Comparison of ENCODE assay signal across 27 cellular contexts in the genomic region with DNA sequence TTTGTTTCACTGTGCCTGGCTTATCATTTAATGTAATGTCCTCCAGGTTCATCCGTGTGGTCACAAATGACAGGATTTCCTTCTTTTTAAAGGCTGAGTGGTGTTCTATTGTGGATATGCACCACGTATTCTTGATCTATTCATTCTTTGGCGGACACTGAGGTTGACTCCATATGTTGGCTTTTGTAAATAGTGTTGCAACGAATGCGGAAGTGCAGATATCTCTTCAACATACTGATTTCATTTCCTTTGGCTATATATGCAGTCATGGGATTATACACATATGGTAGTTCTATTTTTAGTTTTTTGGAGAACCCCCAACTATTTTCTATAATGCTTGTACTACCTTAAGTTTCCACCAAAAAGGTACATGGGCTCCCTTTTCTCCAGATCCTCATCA. TPM values are rescaled to one million over a fixed set of nuclear protein-coding genes. Genes with fewer than 3 reads are reported as not detected.
"Had no signal": no experiment of that assay in that cellular context is flagged by ENCODE, and none has a peak within 500 bp of the region (broad histone marks: within the 10 kb centered on the region; RNA-seq: fewer than 3 reads in every experiment).

No MANE protein-coding gene starts in this region.

- ATAC-seq: activated CD8-positive, alpha-beta T cell treated with anti-CD3 and anti-CD28 coated beads for 36 hours; activated naive CD8-positive, alpha-beta T cell treated with anti-CD3 and anti-CD28 coated beads, Interleukin-2, amount 50 U/mL, for 24 hours; gastrocnemius medialis; heart left ventricle; left lung; natural killer cell treated with Interleukin-12 subunit alpha and Interleukin-12 subunit beta and Interleukin-15 and Interleukin-18, amount 100 ng/mL, for 72 hours; right lobe of liver; stimulated activated naive CD8-positive, alpha-beta T cell treated with anti-CD3 and anti-CD28 coated beads, Interleukin-15, amount 100 ng/mL, for 72 hours had no signal

- H3K27ac ChIP-seq: dorsolateral prefrontal cortex, gastrocnemius medialis, heart left ventricle, left lung, neutrophil, parathyroid adenoma, right lobe of liver, testis had no signal

- H3K4me3 ChIP-seq: dorsolateral prefrontal cortex, gastrocnemius medialis, heart left ventricle, left lung, right lobe of liver, testis had no signal

- DNase-seq: activated CD4-positive, alpha-beta T cell treated with anti-CD3 and anti-CD28 coated beads, Interleukin-2, amount 10 ng/mL, durations not matched to agents 24 days and 14 days; activated CD8-positive, alpha-beta T cell treated with anti-CD3 and anti-CD28 coated beads for 36 hours; activated naive CD4-positive, alpha-beta T cell treated with anti-CD3 and anti-CD28 coated beads for 36 hours; activated naive CD8-positive, alpha-beta T cell treated with anti-CD3 and anti-CD28 coated beads, Interleukin-2, amount 50 U/mL, for 24 hours; activated T-cell treated with anti-CD3 and anti-CD28 coated beads, Interleukin-2, amount 50 U/mL, for 24 hours; anterior cingulate cortex; caudate nucleus; dorsolateral prefrontal cortex; endodermal cell; gastrocnemius medialis; heart left ventricle; left lung; right lobe of liver; small intestine; stimulated activated CD4-positive, alpha-beta T cell treated with anti-CD3 and anti-CD28 coated beads, Interleukin-15, amount 100 ng/mL, for 24 hours; stimulated activated CD4-positive, alpha-beta T cell treated with anti-CD3 and anti-CD28 coated beads, Interleukin-2, amount 100 ng/mL, for 48 hours; stimulated activated naive CD8-positive, alpha-beta T cell treated with anti-CD3 and anti-CD28 coated beads, Interleukin-15, amount 100 ng/mL, for 72 hours; testis had no signal

RNA-seq across cellular contexts. Expression of gene OR7A5, which starts 13.0 kb away (rescaled TPM):
- total RNA-seq: activated CD4-positive, alpha-beta T cell treated with anti-CD3 and anti-CD28 coated beads, Interleukin-2, amount 10 ng/mL, durations not matched to agents 24 days and 14 days; activated CD8-positive, alpha-beta T cell treated with anti-CD3 and anti-CD28 coated beads for 36 hours; activated naive CD4-positive, alpha-beta T cell treated with anti-CD3 and anti-CD28 coated beads for 36 hours; activated T-helper 2 cell treated with anti-CD3 and anti-CD28 coated beads, Interferon-gamma antibody, Interleukin-2, Interleukin-4, amounts not matched to agents 10 μg/mL and 5 μg/mL and 100 μg/mL, durations not matched to agents 14 hours and 24 hours and 36 hours; endodermal cell; epithelial cell of proximal tubule; fibroblast of lung; gastrocnemius medialis; heart left ventricle; kidney epithelial cell; left lung; lung microvascular endothelial cell; mesothelial cell of epicardium; natural killer cell treated with Interleukin-12 subunit alpha and Interleukin-12 subunit beta and Interleukin-15 and Interleukin-18, amount 100 ng/mL, for 72 hours; right lobe of liver had no signal

RNA-seq across cellular contexts. Expression of gene OR7C1, which starts 13.0 kb away (rescaled TPM):
- total RNA-seq: activated CD4-positive, alpha-beta T cell treated with anti-CD3 and anti-CD28 coated beads, Interleukin-2, amount 10 ng/mL, durations not matched to agents 24 days and 14 days; activated CD8-positive, alpha-beta T cell treated with anti-CD3 and anti-CD28 coated beads for 36 hours; activated naive CD4-positive, alpha-beta T cell treated with anti-CD3 and anti-CD28 coated beads for 36 hours; activated T-helper 2 cell treated with anti-CD3 and anti-CD28 coated beads, Interferon-gamma antibody, Interleukin-2, Interleukin-4, amounts not matched to agents 10 μg/mL and 5 μg/mL and 100 μg/mL, durations not matched to agents 14 hours and 24 hours and 36 hours; endodermal cell; epithelial cell of proximal tubule; fibroblast of lung; kidney epithelial cell; lung microvascular endothelial cell; mesothelial cell of epicardium; natural killer cell treated with Interleukin-12 subunit alpha and Interleukin-12 subunit beta and Interleukin-15 and Interleukin-18, amount 100 ng/mL, for 72 hours had no signal

RNA-seq across cellular contexts. Expression of gene OR7A10, which starts 26.8 kb away (rescaled TPM):
- total RNA-seq: activated CD4-positive, alpha-beta T cell treated with anti-CD3 and anti-CD28 coated beads, Interleukin-2, amount 10 ng/mL, durations not matched to agents 24 days and 14 days; activated CD8-positive, alpha-beta T cell treated with anti-CD3 and anti-CD28 coated beads for 36 hours; activated naive CD4-positive, alpha-beta T cell treated with anti-CD3 and anti-CD28 coated beads for 36 hours; activated T-helper 2 cell treated with anti-CD3 and anti-CD28 coated beads, Interferon-gamma antibody, Interleukin-2, Interleukin-4, amounts not matched to agents 10 μg/mL and 5 μg/mL and 100 μg/mL, durations not matched to agents 14 hours and 24 hours and 36 hours; dorsolateral prefrontal cortex; endodermal cell; epithelial cell of proximal tubule; fibroblast of lung; gastrocnemius medialis; heart left ventricle; kidney epithelial cell; left lung; lung microvascular endothelial cell; mesothelial cell of epicardium; natural killer cell treated with Interleukin-12 subunit alpha and Interleukin-12 subunit beta and Interleukin-15 and Interleukin-18, amount 100 ng/mL, for 72 hours; right lobe of liver; testis had no signal

RNA-seq across cellular contexts. Expression of gene ADGRE2, which starts 43.6 kb away (rescaled TPM):
- total RNA-seq: mesothelial cell of epicardium had no signal
